ENCODE assay signal across 9 cellular contexts in genomic region chr7:74525881-74526280, GRCh38.
DNase-seq lines count a peak whose midpoint lies in the region; ATAC-seq and TF ChIP-seq lines count a peak whose summit lies in the region.
"Had no signal": no experiment of that assay in that cellular context is flagged by ENCODE, and none has a peak within 500 bp of the region (broad histone marks: within the 10 kb centered on the region; RNA-seq: fewer than 3 reads in every experiment).

No MANE protein-coding gene starts in this region.

- no peaks in the 10 kb centered on the region for H3K4me1 ChIP-seq in breast epithelium
- H3K4me1 ChIP-seq in mucosa of stomach (ENCODE audit: control insufficient read depth, insufficient read depth, low read length), result peaks cover 33% of the 10 kb centered on the region
- H3K4me1 ChIP-seq in thyroid gland, result no peaks in the 10 kb centered on the region
- H3K4me1 ChIP-seq: BE2C had no signal

- no peak for TF ChIP-seq CTCF in breast epithelium (IDR thresholded peaks at IDR 0.05)
- no peak for TF ChIP-seq CTCF in thyroid gland (IDR thresholded peaks at IDR 0.05)

- H3K9ac ChIP-seq in mucosa of stomach (ENCODE audit: low read length), result peak overlapping the region; percentile 62

- TF ChIP-seq POLR2A in breast epithelium (IDR thresholded peaks at IDR 0.05) (no peak), thyroid gland (IDR thresholded peaks at IDR 0.05) (no peak)

- H3K4me1 Mint-ChIP-seq in activated naive CD8-positive, alpha-beta T cell treated with anti-CD3 and anti-CD28 coated beads, Interleukin-2, amount 50 U/mL, for 24 hours, result no peaks in the 10 kb centered on the region

- H3K36me3 ChIP-seq in breast epithelium (no peaks in the 10 kb centered on the region), mucosa of stomach (ENCODE audit: control insufficient read depth, insufficient read depth, low read length) (peaks cover 9% of the 10 kb centered on the region), thyroid gland (peaks cover 24 to 29% of the 10 kb centered on the region in 2 donors)

- H3K27me3 Mint-ChIP-seq in activated naive CD8-positive, alpha-beta T cell treated with anti-CD3 and anti-CD28 coated beads, Interleukin-2, amount 50 U/mL, for 24 hours, result no peaks in the 10 kb centered on the region

- intact Hi-C loops in breast epithelium (cut with DNase I; ENCODE audit: low total_unique reads) (no loop called here), thyroid gland (cut with DNase I) (no loop called here)

- H3K9me3 ChIP-seq in breast epithelium (peaks cover 0 to 8% of the 10 kb centered on the region in 2 donors), mucosa of stomach (ENCODE audit: control insufficient read depth, low read length) (no peaks in the 10 kb centered on the region), thyroid gland (no peaks in the 10 kb centered on the region)
- H3K9me3 ChIP-seq: BE2C had no signal

- H3K9me3 Mint-ChIP-seq in activated naive CD8-positive, alpha-beta T cell treated with anti-CD3 and anti-CD28 coated beads, Interleukin-2, amount 50 U/mL, for 24 hours, result no peaks in the 10 kb centered on the region

- no peak for ATAC-seq in activated naive CD8-positive, alpha-beta T cell treated with anti-CD3 and anti-CD28 coated beads, Interleukin-2, amount 50 U/mL, for 24 hours
- ATAC-seq in GM21723 (IDR thresholded peaks at IDR 0.05; ENCODE audit: unreplicated experiment), result no peak

- no peak overlapping the region for H3K27ac Mint-ChIP-seq in activated naive CD8-positive, alpha-beta T cell treated with anti-CD3 and anti-CD28 coated beads, Interleukin-2, amount 50 U/mL, for 24 hours

- H3K36me3 Mint-ChIP-seq in activated naive CD8-positive, alpha-beta T cell treated with anti-CD3 and anti-CD28 coated beads, Interleukin-2, amount 50 U/mL, for 24 hours (ENCODE audit: low read depth), result peaks cover 5% of the 10 kb centered on the region

- DNase-seq in DMS79 (lab: John Stamatoyannopoulos, UW), result peak; percentile 89
- DNase-seq in NCI-H2107 treated with DMSO at 0.1 percent for 48 hours (lab: John Stamatoyannopoulos, UW; ENCODE audit: unreplicated experiment), result peak; percentile 80
- peak; percentile 68 to 76 for DNase-seq in breast epithelium (ENCODE audit: low spot score in 2 of 2)
- DNase-seq in thyroid gland, result no peak
- no peak for DNase-seq in activated naive CD8-positive, alpha-beta T cell treated with anti-CD3 and anti-CD28 coated beads, Interleukin-2, amount 50 U/mL, for 24 hours
- DNase-seq in activated CD4-positive, CD25-positive, alpha-beta regulatory T cell treated with anti-CD3 and anti-CD28 coated beads, Interleukin-2, amount 50 U/mL, for 72 hours, result no peak
- DNase-seq: BE2C had no signal

- no peak overlapping the region for H3K4me3 ChIP-seq in breast epithelium
- peak overlapping the region; percentile 12 for H3K4me3 ChIP-seq in mucosa of stomach (ENCODE audit: low read length)
- no peak overlapping the region for H3K4me3 ChIP-seq in thyroid gland (replicated peaks in 1 of 3)

- H3K4me3 Mint-ChIP-seq in activated naive CD8-positive, alpha-beta T cell treated with anti-CD3 and anti-CD28 coated beads, Interleukin-2, amount 50 U/mL, for 24 hours, result no peak overlapping the region

- 90 to 93% methylated on average over 7 of the region's 7 CpGs for WGBS in thyroid gland, 2 donors

- peak overlapping the region; percentile 49 to 77 for H3K27ac ChIP-seq in breast epithelium
- peak overlapping the region in 1 of 3 donors; percentile 6 for H3K27ac ChIP-seq in thyroid gland

- H3K27me3 ChIP-seq in breast epithelium (no peaks in the 10 kb centered on the region), mucosa of stomach (ENCODE audit: control insufficient read depth, insufficient read depth, low read length) (no peaks in the 10 kb centered on the region), thyroid gland (no peaks in the 10 kb centered on the region)
- H3K27me3 ChIP-seq: BE2C had no signal

Comparison
In these comparisons a context has a peak if more than half of its experiments do, and no peak if none do; other contexts are left out.
1. DNase-seq: peak in DMS79 (single experiment), NCI-H2107 treated with DMSO at 0.1 percent for 48 hours (single experiment) and breast epithelium (2 of 2); none in thyroid gland (0 of 2), activated naive CD8-positive, alpha-beta T cell treated with anti-CD3 and anti-CD28 coated beads, Interleukin-2, amount 50 U/mL, for 24 hours (single experiment) and activated CD4-positive, CD25-positive, alpha-beta regulatory T cell treated with anti-CD3 and anti-CD28 coated beads, Interleukin-2, amount 50 U/mL, for 72 hours (single experiment).